In genomic region chr16:88549671-88550643, GRCh38 we compare ENCODE assay signal across 1 cellular context.
TF ChIP-seq lines count a peak whose summit lies in the region.

No MANE protein-coding gene starts in this region.

TF ChIP-seq in SK-N-SH, 30 proteins besides CTCF, POLR2A, EP300 and RAD21 (continued from another document):
- TF ChIP-seq USF1 (IDR thresholded peaks at IDR 0.05; ENCODE audit: borderline replicate concordance, low read depth) (no peak), USF2 (IDR thresholded peaks at IDR 0.05; ENCODE audit: borderline replicate concordance, low read depth, low read length) (no peak), TCF12 (IDR thresholded peaks at IDR 0.05) (no peak), TAF1 (IDR thresholded peaks at IDR 0.05; ENCODE audit: borderline replicate concordance, low read depth, low read length) (no peak), CHD2 (IDR thresholded peaks at IDR 0.05; ENCODE audit: low read length, partially characterized antibody) (no peak), EZH2phosphoT487 (IDR thresholded peaks at IDR 0.05; ENCODE audit: borderline replicate concordance, low read depth) (no peak), SMC3 (IDR thresholded peaks at IDR 0.05; ENCODE audit: low read depth, low read length) (no peak), POLR2AphosphoS5 (IDR thresholded peaks at IDR 0.05; ENCODE audit: low read depth, low read length) (no peak), RFX5 (IDR thresholded peaks at IDR 0.05; ENCODE audit: low read length) (no peak), PBX3 (IDR thresholded peaks at IDR 0.05) (no peak), MAX (IDR thresholded peaks at IDR 0.05; ENCODE audit: low read depth) (no peak)
